In the genomic region with DNA sequence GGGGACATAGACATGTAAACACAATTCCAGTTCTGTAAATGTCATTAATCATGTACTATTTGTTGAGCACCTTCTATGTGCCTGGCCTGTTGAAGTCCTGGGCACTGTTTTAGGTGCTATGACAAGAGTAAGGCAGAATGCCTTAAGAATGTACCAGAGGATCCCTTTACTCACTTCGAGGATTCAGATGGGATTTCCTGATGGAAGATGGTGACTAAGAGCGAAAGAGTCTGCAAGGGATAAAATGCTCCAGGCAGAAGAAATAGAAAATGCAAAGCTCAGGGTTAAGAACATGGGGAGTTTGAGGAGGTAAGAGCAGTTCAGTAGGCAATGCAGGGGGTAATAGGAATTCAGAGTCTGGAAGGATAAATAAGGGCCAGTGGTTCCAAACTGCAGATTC, we compare ENCODE assay signal across 19 cellular contexts.
"Had no signal": no experiment of that assay in that cellular context is flagged by ENCODE, and none has a peak within 500 bp of the region (broad histone marks: within the 10 kb centered on the region; RNA-seq: fewer than 3 reads in every experiment).

No MANE protein-coding gene starts in this region.

- H3K4me1 Mint-ChIP-seq: central memory CD8-positive, alpha-beta T cell had no signal

- H3K4me3 ChIP-seq: body of pancreas, pancreas had no signal

- DNase-seq: activated CD4-positive, alpha-beta T cell treated with anti-CD3 and anti-CD28 coated beads, Interleukin-2, amount 10 ng/mL, durations not matched to agents 7 days and 5 days; activated CD4-positive, CD25-positive, alpha-beta regulatory T cell; activated CD8-positive, alpha-beta memory T cell treated with anti-CD3 and anti-CD28 coated beads, Interleukin-2, amount 50 U/mL, for 48 hours; activated gamma-delta T cell; activated T-cell treated with anti-CD3 and anti-CD28 coated beads, Interleukin-2, amount 50 U/mL, for 72 hours; amygdala; body of pancreas; cortex of kidney; effector CD4-positive, alpha-beta T cell; naive B cell; pancreas; retina; stimulated activated CD4-positive, alpha-beta T cell treated with anti-CD3 and anti-CD28 coated beads, Interleukin-15, amount 100 ng/mL, for 24 hours; stimulated activated CD4-positive, alpha-beta T cell treated with anti-CD3 and anti-CD28 coated beads, Interleukin-4, amount 100 ng/mL, for 1 hour; stimulated activated naive CD4-positive, alpha-beta T cell; substantia nigra; trophoblast cell had no signal

- H3K36me3 Mint-ChIP-seq: activated naive CD4-positive, alpha-beta T cell treated with anti-CD3 and anti-CD28 coated beads, Interleukin-2, amount 50 U/mL, for 72 hours; naive B cell had no signal

- H3K27ac Mint-ChIP-seq: activated CD4-positive, alpha-beta T cell treated with anti-CD3 and anti-CD28 coated beads, Interleukin-2, amount 10 ng/mL, durations not matched to agents 7 days and 5 days; activated T-cell treated with anti-CD3 and anti-CD28 coated beads, Interleukin-2, amount 50 U/mL, for 72 hours had no signal

- H3K27me3 Mint-ChIP-seq: activated CD4-positive, alpha-beta T cell treated with anti-CD3 and anti-CD28 coated beads, Interleukin-2, amount 10 ng/mL, durations not matched to agents 7 days and 5 days; central memory CD8-positive, alpha-beta T cell had no signal

- H3K9me3 ChIP-seq: body of pancreas, pancreas had no signal

- H3K4me3 Mint-ChIP-seq: activated CD4-positive, alpha-beta T cell treated with anti-CD3 and anti-CD28 coated beads, Interleukin-2, amount 10 ng/mL, durations not matched to agents 7 days and 5 days; central memory CD8-positive, alpha-beta T cell; naive B cell had no signal

- H3K27me3 ChIP-seq: body of pancreas had no signal

- ATAC-seq: activated naive CD4-positive, alpha-beta T cell treated with anti-CD3 and anti-CD28 coated beads, Interleukin-2, amount 50 U/mL, for 72 hours; body of pancreas; pancreas had no signal

- H3K36me3 ChIP-seq: pancreas had no signal

- H3K27ac ChIP-seq: body of pancreas, pancreas had no signal

- H3K4me1 ChIP-seq: body of pancreas, pancreas had no signal
